ENCODE assay signal across 8 cellular contexts in the genomic region with DNA sequence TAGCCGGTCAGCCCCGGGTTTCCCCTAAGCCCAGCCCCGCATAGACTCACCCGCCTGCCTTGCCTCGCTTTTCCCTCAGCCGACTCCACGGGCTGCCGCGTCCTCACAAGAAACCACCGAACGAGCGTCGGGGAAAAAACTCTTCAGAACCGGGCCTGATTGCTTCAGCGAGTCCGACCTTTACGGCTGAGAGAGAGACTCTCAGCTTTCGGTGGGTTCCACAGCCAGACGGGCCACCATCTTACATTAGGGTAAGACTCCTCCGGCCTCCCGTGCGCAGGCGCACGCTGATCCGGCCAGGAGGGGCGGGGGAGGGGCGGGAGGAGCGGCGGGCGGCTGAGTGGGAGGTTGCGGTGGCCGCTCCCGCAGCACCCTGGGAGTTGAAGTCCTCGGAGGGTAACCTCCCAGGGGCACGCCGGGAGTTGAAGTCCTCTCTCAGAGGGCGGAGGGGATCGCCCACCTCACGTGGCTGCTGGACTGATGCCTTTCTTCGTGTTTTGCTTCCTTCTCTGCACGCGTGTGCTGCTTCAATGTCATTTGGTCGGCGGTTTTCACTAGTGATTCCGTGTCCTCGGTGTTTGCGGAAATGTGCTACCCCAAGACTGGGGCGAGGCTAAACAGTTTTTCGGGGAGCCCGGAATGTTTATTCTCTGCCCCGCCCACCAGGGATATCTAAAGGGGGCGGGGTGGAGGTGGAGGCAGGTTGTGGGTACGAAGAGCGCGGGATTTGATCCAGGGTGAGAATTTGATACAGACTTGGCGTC. TPM values are rescaled to one million over a fixed set of nuclear protein-coding genes. Genes with fewer than 3 reads are reported as not detected.
DNase-seq lines count a peak whose midpoint lies in the region; ATAC-seq and TF ChIP-seq lines count a peak whose summit lies in the region.

CNOT4 (minus strand) TSS at position 264 of the 764 bp plus-strand sequence. CDS start 71,771 bp downstream, outside the sequence.

- H3K4me3 ChIP-seq in colonic mucosa = peak within 1 kb of the TSS; percentile 76

- no peaks in the 10 kb centered on the region for H3K9me3 ChIP-seq in colonic mucosa

- TF ChIP-seq CTCF in C4-2B (conservative IDR thresholded peaks at IDR 0.05) (no peak), colonic mucosa (IDR thresholded peaks at IDR 0.05) (no peak)

- no peaks in the 10 kb centered on the region for H3K36me3 ChIP-seq in colonic mucosa

- DNase-seq in NCI-H526 (lab: John Stamatoyannopoulos, UW) (peak; percentile 97 to 99), colonic mucosa (peak; percentile 97), left colon (peak; percentile 96 to 97)
- DNase-seq in activated CD4-positive, alpha-beta T cell treated with anti-CD3 and anti-CD28 coated beads for 48 hours = peak; percentile 97
- DNase-seq in stimulated activated CD4-positive, alpha-beta T cell treated with anti-CD3 and anti-CD28 coated beads, Interleukin-1b, Interleukin-23, amount 100 ng/mL, for 4 hours (ENCODE audit: low read depth in 2 of 2) = peak; percentile 94 to 95

- H3K27ac ChIP-seq in C4-2B (peak within 1 kb of the TSS; percentile 81), colonic mucosa (peak within 1 kb of the TSS; percentile 89)

- ATAC-seq in GM19372 (IDR thresholded peaks at IDR 0.05; ENCODE audit: low read depth, unreplicated experiment) (peak; percentile 91), HG03520 (IDR thresholded peaks at IDR 0.05; ENCODE audit: unreplicated experiment) (peak; percentile 94), left colon (peak; percentile 96)

- H3K27me3 ChIP-seq in colonic mucosa = no peaks in the 10 kb centered on the region

- H3K4me1 ChIP-seq in colonic mucosa = no peaks in the 10 kb centered on the region

- peak within 1 kb of the TSS; percentile 77 to 94 for H3K9ac ChIP-seq in colonic mucosa (ENCODE audit: low read depth in 2 of 2, low read length in 2 of 2)

- intact Hi-C loops in colonic mucosa (cut with DNase I) = loop anchor here (5.0 kb wide), 1 partner anchor 47 kb away; the partner anchor contains the start of gene NUP205
- intact Hi-C loops in left colon (cut with DNase I, micrococcal nuclease) = loop anchor here in 1 of 2 donors (5.0 kb wide), 1 partner anchor 47 kb away; the partner anchor contains the start of gene NUP205

RNA-seq across cellular contexts. Expression of gene CNOT4, which starts in this region (rescaled TPM):
- total RNA-seq in colonic mucosa = 10 to 100 TPM; 14.7 to 20.9 TPM
- 10 to 100 TPM; 17.4 to 21.0 TPM for total RNA-seq in left colon

Comparison
In these comparisons a context has a peak if more than half of its experiments do, and no peak if none do; other contexts are left out.
1. Peak in every context shown above with its lines: DNase-seq, ATAC-seq, H3K4me3 ChIP-seq and H3K27ac ChIP-seq.